ENCODE assay signal across 20 cellular contexts in the genomic region with DNA sequence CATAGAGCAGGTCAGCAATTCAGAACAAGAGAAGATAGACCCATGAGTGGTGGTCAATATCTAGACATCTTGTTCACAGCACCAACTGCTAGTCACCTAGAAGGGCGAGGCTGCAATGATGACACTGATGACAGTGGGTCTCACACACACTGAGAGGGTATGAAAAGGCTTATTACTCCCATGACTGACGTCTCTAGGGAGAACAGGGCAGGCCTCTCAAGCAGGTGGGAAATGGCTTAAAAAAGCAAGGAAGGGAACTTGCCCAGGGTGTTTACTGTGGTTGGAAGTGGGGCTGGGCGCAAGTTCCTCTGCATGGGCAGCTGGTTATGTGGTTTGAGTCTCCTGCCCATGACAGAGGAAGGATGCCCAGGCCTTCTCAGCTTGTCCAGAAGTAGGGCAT. TPM values are rescaled to one million over a fixed set of nuclear protein-coding genes. Genes with fewer than 3 reads are reported as not detected.
DNase-seq lines count a peak whose midpoint lies in the region; ATAC-seq and TF ChIP-seq lines count a peak whose summit lies in the region.
"Had no signal": no experiment of that assay in that cellular context is flagged by ENCODE, and none has a peak within 500 bp of the region (broad histone marks: within the 10 kb centered on the region; RNA-seq: fewer than 3 reads in every experiment).

No MANE protein-coding gene starts in this region.

- peaks cover 67 to 100% (median 90%) of the 10 kb centered on the region in 11 experiments for H3K9me3 ChIP-seq in BLaER1 treated with 17β-estradiol and CSF1 and Interleukin-3, amounts not matched to agents 10 nM and 100 nM (replicated peaks in 1 of 11)
- peaks cover 23% of the 10 kb centered on the region for H3K9me3 ChIP-seq in neutrophil
- peaks cover 0 to 20% of the 10 kb centered on the region in 2 donors for H3K9me3 ChIP-seq in CD4-positive, alpha-beta memory T cell (ENCODE audit: control insufficient read depth in 1 of 2, low read length in 2 of 2)

- peak; percentile 23 for DNase-seq in NB4 (ENCODE audit: low read depth)
- DNase-seq in immature natural killer cell = no peak
- no peak for DNase-seq in substantia nigra (lab: John Stamatoyannopoulos, UW)
- no peak for DNase-seq in hypothalamus (lab: John Stamatoyannopoulos, UW)
- DNase-seq in CD4-positive, alpha-beta memory T cell = no peak
- DNase-seq: ACHN; CD8-positive, alpha-beta memory T cell; COR-L47; DMS 273 treated with DMSO at 0.1 percent for 48 hours; DMS53; DND-41; EL; HCEC 1CT; KBM-7 had no signal

- H3K36me3 ChIP-seq in BLaER1 treated with 17β-estradiol and CSF1 and Interleukin-3, amounts not matched to agents 10 nM and 100 nM = peaks cover 0 to 16% (median 2%) of the 10 kb centered on the region in 11 experiments; a peak in 6 of 22 replicates
- H3K36me3 ChIP-seq in neutrophil = no peaks in the 10 kb centered on the region
- no peaks in the 10 kb centered on the region for H3K36me3 ChIP-seq in CD4-positive, alpha-beta memory T cell (ENCODE audit: insufficient read depth, low read length)

- peaks cover 3 to 7% (median 5%) of the 10 kb centered on the region in 3 donors for H3K36me3 Mint-ChIP-seq in immature natural killer cell
- H3K36me3 Mint-ChIP-seq in CD4-positive, alpha-beta memory T cell = peaks cover 29 to 31% of the 10 kb centered on the region in 2 donors

- no peak for ATAC-seq in HG02623 (IDR thresholded peaks at IDR 0.05; ENCODE audit: unreplicated experiment)
- ATAC-seq: GM23338, HepG2 had no signal

- no peaks in the 10 kb centered on the region for H3K27me3 ChIP-seq in BLaER1 treated with 17β-estradiol and CSF1 and Interleukin-3, amounts not matched to agents 10 nM and 100 nM
- H3K27me3 ChIP-seq in neutrophil = no peaks in the 10 kb centered on the region
- H3K27me3 ChIP-seq in CD4-positive, alpha-beta memory T cell (ENCODE audit: insufficient read depth, low read length) = no peaks in the 10 kb centered on the region

- H3K4me1 ChIP-seq in BLaER1 treated with 17β-estradiol and CSF1 and Interleukin-3, amounts not matched to agents 10 nM and 100 nM = peaks cover 0 to 14% (median 12%) of the 10 kb centered on the region in 10 experiments; a peak in 18 of 20 replicates
- peaks cover 20 to 29% of the 10 kb centered on the region in 2 experiments for H3K4me1 ChIP-seq in neutrophil (ENCODE audit: control insufficient read depth in 1 of 2, insufficient read depth in 1 of 2, low read depth in 1 of 2, low read length in 1 of 2)
- no peaks in the 10 kb centered on the region for H3K4me1 ChIP-seq in CD4-positive, alpha-beta memory T cell (ENCODE audit: insufficient read depth, low read length)

- no peak overlapping the region for H3K4me3 Mint-ChIP-seq in immature natural killer cell
- H3K4me3 Mint-ChIP-seq in CD4-positive, alpha-beta memory T cell = no peak overlapping the region
- H3K4me3 Mint-ChIP-seq: CD8-positive, alpha-beta memory T cell; GM23338 had no signal

- peaks cover 18 to 23% of the 10 kb centered on the region in 2 donors for H3K4me1 Mint-ChIP-seq in immature natural killer cell
- H3K4me1 Mint-ChIP-seq in CD4-positive, alpha-beta memory T cell = peaks cover 0 to 5% (median 4%) of the 10 kb centered on the region in 4 donors
- H3K4me1 Mint-ChIP-seq: GM23338 had no signal

- peak overlapping the region in 8 of 11 experiments; percentile 36 to 71 (median 52); a peak in 17 of 22 replicates for H3K4me2 ChIP-seq in BLaER1 treated with 17β-estradiol and CSF1 and Interleukin-3, amounts not matched to agents 10 nM and 100 nM
- H3K4me2 ChIP-seq: GM23338 had no signal

- H3K9me3 Mint-ChIP-seq in immature natural killer cell = peaks cover 5 to 29% (median 12%) of the 10 kb centered on the region in 6 donors
- peaks cover 5 to 83% (median 55%) of the 10 kb centered on the region in 8 donors for H3K9me3 Mint-ChIP-seq in CD4-positive, alpha-beta memory T cell

- H3K27ac Mint-ChIP-seq in immature natural killer cell = peak overlapping the region in 4 of 6 donors; percentile 10 to 68 (median 44)
- no peak overlapping the region for H3K27ac Mint-ChIP-seq in CD4-positive, alpha-beta memory T cell
- H3K27ac Mint-ChIP-seq: GM23338 had no signal

- no peak overlapping the region for H3K9ac ChIP-seq in BLaER1 treated with 17β-estradiol and CSF1 and Interleukin-3, amounts not matched to agents 10 nM and 100 nM

- H4K20me1 ChIP-seq in BLaER1 treated with 17β-estradiol and CSF1 and Interleukin-3, amounts not matched to agents 10 nM and 100 nM = no peaks in the 10 kb centered on the region

- intact Hi-C loops in CD4-positive, alpha-beta memory T cell (cut with micrococcal nuclease) = no loop called here

- TF ChIP-seq CTCF in NB4 (IDR thresholded peaks at IDR 0.05; ENCODE audit: low read depth, low read length) = no peak
- no peak for TF ChIP-seq CTCF in neutrophil (IDR thresholded peaks at IDR 0.05)

- no peak overlapping the region for H3K27ac ChIP-seq in BLaER1 treated with 17β-estradiol and CSF1 and Interleukin-3, amounts not matched to agents 10 nM and 100 nM
- H3K27ac ChIP-seq in neutrophil (peak overlapping the region; percentile 59), substantia nigra (ENCODE audit: low read depth, low read length, poor library complexity, severe bottlenecking) (no peak overlapping the region)
- H3K27ac ChIP-seq in CD4-positive, alpha-beta memory T cell (ENCODE audit: low read depth, low read length) = no peak overlapping the region

- peaks cover 0 to 2% (median 0%) of the 10 kb centered on the region in 3 donors for H3K27me3 Mint-ChIP-seq in immature natural killer cell (ENCODE audit: low read depth in 3 of 3)
- no peaks in the 10 kb centered on the region for H3K27me3 Mint-ChIP-seq in CD4-positive, alpha-beta memory T cell
- H3K27me3 Mint-ChIP-seq: IgD-negative memory B cell had no signal

- CTCF ChIA-PET in CD4-positive, alpha-beta memory T cell (lab: Charles Lee; ENCODE audit: partially characterized antibody) = no interaction called here

- no peak overlapping the region for H3K4me3 ChIP-seq in BLaER1 treated with 17β-estradiol and CSF1 and Interleukin-3, amounts not matched to agents 10 nM and 100 nM
- no peak overlapping the region for H3K4me3 ChIP-seq in NB4 (ENCODE audit: low read depth, low read length)
- no peak overlapping the region for H3K4me3 ChIP-seq in neutrophil (ENCODE audit: low read depth in 1 of 2, low read length in 1 of 2)
- no peak overlapping the region for H3K4me3 ChIP-seq in CD4-positive, alpha-beta memory T cell (ENCODE audit: low read length in 2 of 2)
- H3K4me3 ChIP-seq: GM23338 had no signal

- TF ChIP-seq POLR2A in NB4 (IDR thresholded peaks at IDR 0.05; ENCODE audit: extremely low read depth, insufficient read length) = no peak

- POLR2A ChIA-PET in CD4-positive, alpha-beta memory T cell (lab: Charles Lee; ENCODE audit: partially characterized antibody) = no interaction called here

RNA-seq across cellular contexts. Expression of a gene that starts 33.8 kb away (rescaled TPM):
- polyA plus RNA-seq in immature natural killer cell = 10 to 100 TPM; 18.6 to 39.5 (median 19.1) TPM
- total RNA-seq in CD4-positive, alpha-beta memory T cell = 10 to 100 TPM; 62.2 TPM
- 10 to 100 TPM; 27.9 to 43.9 TPM for polyA plus RNA-seq in CD4-positive, alpha-beta memory T cell

Comparison
In these comparisons a context has a peak if more than half of its experiments do, and no peak if none do; other contexts are left out.
1. H3K27ac Mint-ChIP-seq: peak in immature natural killer cell (4 of 6); none in CD4-positive, alpha-beta memory T cell (0 of 7).